1 cellular context compared by ENCODE assay signal in the genomic region with DNA sequence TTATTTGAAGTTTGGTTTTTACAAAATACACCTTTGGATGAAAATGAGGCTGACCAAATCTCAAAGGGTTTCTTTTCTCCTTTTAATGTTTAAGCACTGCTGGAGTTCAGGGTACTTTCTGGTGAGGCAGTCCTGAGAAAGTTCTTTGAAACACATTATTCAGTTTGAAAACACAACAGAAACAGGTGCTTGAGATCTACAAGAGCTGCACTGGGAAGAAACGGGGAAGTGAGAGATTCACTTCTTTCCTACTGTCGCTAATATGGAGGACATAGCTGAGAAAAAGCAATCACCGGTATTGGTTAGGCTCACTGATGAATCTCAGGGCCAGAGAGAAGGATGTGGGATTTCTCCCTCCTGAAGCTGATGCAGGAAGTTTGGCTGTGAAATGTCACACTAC.
TF ChIP-seq lines count a peak whose summit lies in the region.

No MANE protein-coding gene starts in this region.

TF ChIP-seq in GM12878, 131 proteins besides CTCF, POLR2A, EP300 and RAD21 (continued from another document and continues in another):
- TF ChIP-seq, protein P1, sequence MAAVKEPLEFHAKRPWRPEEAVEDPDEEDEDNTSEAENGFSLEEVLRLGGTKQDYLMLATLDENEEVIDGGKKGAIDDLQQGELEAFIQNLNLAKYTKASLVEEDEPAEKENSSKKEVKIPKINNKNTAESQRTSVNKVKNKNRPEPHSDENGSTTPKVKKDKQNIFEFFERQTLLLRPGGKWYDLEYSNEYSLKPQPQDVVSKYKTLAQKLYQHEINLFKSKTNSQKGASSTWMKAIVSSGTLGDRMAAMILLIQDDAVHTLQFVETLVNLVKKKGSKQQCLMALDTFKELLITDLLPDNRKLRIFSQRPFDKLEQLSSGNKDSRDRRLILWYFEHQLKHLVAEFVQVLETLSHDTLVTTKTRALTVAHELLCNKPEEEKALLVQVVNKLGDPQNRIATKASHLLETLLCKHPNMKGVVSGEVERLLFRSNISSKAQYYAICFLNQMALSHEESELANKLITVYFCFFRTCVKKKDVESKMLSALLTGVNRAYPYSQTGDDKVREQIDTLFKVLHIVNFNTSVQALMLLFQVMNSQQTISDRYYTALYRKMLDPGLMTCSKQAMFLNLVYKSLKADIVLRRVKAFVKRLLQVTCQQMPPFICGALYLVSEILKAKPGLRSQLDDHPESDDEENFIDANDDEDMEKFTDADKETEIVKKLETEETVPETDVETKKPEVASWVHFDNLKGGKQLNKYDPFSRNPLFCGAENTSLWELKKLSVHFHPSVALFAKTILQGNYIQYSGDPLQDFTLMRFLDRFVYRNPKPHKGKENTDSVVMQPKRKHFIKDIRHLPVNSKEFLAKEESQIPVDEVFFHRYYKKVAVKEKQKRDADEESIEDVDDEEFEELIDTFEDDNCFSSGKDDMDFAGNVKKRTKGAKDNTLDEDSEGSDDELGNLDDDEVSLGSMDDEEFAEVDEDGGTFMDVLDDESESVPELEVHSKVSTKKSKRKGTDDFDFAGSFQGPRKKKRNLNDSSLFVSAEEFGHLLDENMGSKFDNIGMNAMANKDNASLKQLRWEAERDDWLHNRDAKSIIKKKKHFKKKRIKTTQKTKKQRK (IDR thresholded peaks at IDR 0.05; ENCODE audit: low read depth, low read length): no peak
- TF ChIP-seq, protein P2, sequence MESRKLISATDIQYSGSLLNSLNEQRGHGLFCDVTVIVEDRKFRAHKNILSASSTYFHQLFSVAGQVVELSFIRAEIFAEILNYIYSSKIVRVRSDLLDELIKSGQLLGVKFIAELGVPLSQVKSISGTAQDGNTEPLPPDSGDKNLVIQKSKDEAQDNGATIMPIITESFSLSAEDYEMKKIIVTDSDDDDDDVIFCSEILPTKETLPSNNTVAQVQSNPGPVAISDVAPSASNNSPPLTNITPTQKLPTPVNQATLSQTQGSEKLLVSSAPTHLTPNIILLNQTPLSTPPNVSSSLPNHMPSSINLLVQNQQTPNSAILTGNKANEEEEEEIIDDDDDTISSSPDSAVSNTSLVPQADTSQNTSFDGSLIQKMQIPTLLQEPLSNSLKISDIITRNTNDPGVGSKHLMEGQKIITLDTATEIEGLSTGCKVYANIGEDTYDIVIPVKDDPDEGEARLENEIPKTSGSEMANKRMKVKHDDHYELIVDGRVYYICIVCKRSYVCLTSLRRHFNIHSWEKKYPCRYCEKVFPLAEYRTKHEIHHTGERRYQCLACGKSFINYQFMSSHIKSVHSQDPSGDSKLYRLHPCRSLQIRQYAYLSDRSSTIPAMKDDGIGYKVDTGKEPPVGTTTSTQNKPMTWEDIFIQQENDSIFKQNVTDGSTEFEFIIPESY (IDR thresholded peaks at IDR 0.05): no peak
- TF ChIP-seq SMARCA5 (IDR thresholded peaks at IDR 0.05) (no peak; the same call in 1 of the 2 replicates), PML (IDR thresholded peaks at IDR 0.05; ENCODE audit: low read length) (no peak), NR2F1 (conservative IDR thresholded peaks at IDR 0.05) (no peak), SIN3A (IDR thresholded peaks at IDR 0.05; ENCODE audit: low read depth, low read length) (no peak), ZBED1 (IDR thresholded peaks at IDR 0.05; ENCODE audit: borderline replicate concordance) (peak; percentile 48; the same call in 1 of the 2 replicates), IKZF1 (conservative IDR thresholded peaks at IDR 0.05) (peak; percentile 90), CBFB (IDR thresholded peaks at IDR 0.05; ENCODE audit: low read depth) (no peak), ETV6 (conservative IDR thresholded peaks at IDR 0.05 in 1 of 2, IDR thresholded peaks at IDR 0.05 in 1 of 2; ENCODE audit: borderline replicate concordance in 1 of 2, low read depth in 1 of 2) (peak in 1 of 2 experiments; percentile 59; a peak in 1 of 4 replicates), KLF5 (IDR thresholded peaks at IDR 0.05; ENCODE audit: partially characterized antibody) (no peak), PAX8 (IDR thresholded peaks at IDR 0.05) (no peak), BRCA1 (IDR thresholded peaks at IDR 0.05; ENCODE audit: low read depth, low read length) (no peak), SUZ12 (IDR thresholded peaks at IDR 0.05; ENCODE audit: unreplicated experiment) (no peak), ZZZ3 (IDR thresholded peaks at IDR 0.05; ENCODE audit: control insufficient read depth, insufficient read length, low read depth) (no peak), SIX5 (IDR thresholded peaks at IDR 0.05; ENCODE audit: low read depth, low read length, severe bottlenecking) (no peak), CBX3 (IDR thresholded peaks at IDR 0.05; ENCODE audit: borderline replicate concordance, low read depth) (no peak), POU2F2 (IDR thresholded peaks at IDR 0.05; ENCODE audit: borderline replicate concordance, low read depth, low read length) (no peak), ESRRA (IDR thresholded peaks at IDR 0.05; ENCODE audit: low read length) (no peak), CHD2 (IDR thresholded peaks at IDR 0.05; ENCODE audit: borderline replicate concordance, low read depth, low read length) (peak; percentile 34; the same call in 1 of the 2 replicates), FOXM1 (IDR thresholded peaks at IDR 0.05; ENCODE audit: low read depth, low read length) (peak; percentile 63; the same call in 1 of the 2 replicates), JUNB (IDR thresholded peaks at IDR 0.05) (peak; percentile 55; the same call in 1 of the 2 replicates), NFYA (IDR thresholded peaks at IDR 0.05; ENCODE audit: borderline replicate concordance, low read depth, low read length) (no peak), ASH2L (IDR thresholded peaks at IDR 0.05; ENCODE audit: borderline replicate concordance, low read depth) (no peak), SUPT20H (IDR thresholded peaks at IDR 0.05; ENCODE audit: borderline replicate concordance, control insufficient read depth, low read depth, low read length) (no peak), HDAC6 (IDR thresholded peaks at IDR 0.05; ENCODE audit: unreplicated experiment) (no peak), SPI1 (IDR thresholded peaks at IDR 0.05; ENCODE audit: borderline replicate concordance, insufficient read depth, low read depth, low read length) (peak; percentile 90), SREBF2 (IDR thresholded peaks at IDR 0.05; ENCODE audit: low read length) (no peak), TAF1 (IDR thresholded peaks at IDR 0.05; ENCODE audit: borderline replicate concordance, low read depth, low read length) (no peak), CBX5 (IDR thresholded peaks at IDR 0.05; ENCODE audit: low read depth) (peak; percentile 86), NR2C1 (IDR thresholded peaks at IDR 0.05) (no peak), SMAD1 (IDR thresholded peaks at IDR 0.05; ENCODE audit: low read depth, partially characterized antibody) (no peak), YBX1 (IDR thresholded peaks at IDR 0.05) (no peak)
- TF ChIP-seq, protein P3, sequence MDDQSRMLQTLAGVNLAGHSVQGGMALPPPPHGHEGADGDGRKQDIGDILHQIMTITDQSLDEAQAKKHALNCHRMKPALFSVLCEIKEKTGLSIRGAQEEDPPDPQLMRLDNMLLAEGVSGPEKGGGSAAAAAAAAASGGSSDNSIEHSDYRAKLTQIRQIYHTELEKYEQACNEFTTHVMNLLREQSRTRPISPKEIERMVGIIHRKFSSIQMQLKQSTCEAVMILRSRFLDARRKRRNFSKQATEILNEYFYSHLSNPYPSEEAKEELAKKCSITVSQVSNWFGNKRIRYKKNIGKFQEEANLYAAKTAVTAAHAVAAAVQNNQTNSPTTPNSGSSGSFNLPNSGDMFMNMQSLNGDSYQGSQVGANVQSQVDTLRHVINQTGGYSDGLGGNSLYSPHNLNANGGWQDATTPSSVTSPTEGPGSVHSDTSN (IDR thresholded peaks at IDR 0.05; ENCODE audit: insufficient replicate concordance, low read depth, low read length): no peak
- TF ChIP-seq, protein P4, sequence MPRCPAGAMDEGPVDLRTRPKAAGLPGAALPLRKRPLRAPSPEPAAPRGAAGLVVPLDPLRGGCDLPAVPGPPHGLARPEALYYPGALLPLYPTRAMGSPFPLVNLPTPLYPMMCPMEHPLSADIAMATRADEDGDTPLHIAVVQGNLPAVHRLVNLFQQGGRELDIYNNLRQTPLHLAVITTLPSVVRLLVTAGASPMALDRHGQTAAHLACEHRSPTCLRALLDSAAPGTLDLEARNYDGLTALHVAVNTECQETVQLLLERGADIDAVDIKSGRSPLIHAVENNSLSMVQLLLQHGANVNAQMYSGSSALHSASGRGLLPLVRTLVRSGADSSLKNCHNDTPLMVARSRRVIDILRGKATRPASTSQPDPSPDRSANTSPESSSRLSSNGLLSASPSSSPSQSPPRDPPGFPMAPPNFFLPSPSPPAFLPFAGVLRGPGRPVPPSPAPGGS (IDR thresholded peaks at IDR 0.05; ENCODE audit: borderline replicate concordance, insufficient read depth, low read depth, low read length, poor library complexity, severe bottlenecking): no peak
- TF ChIP-seq, protein P5, sequence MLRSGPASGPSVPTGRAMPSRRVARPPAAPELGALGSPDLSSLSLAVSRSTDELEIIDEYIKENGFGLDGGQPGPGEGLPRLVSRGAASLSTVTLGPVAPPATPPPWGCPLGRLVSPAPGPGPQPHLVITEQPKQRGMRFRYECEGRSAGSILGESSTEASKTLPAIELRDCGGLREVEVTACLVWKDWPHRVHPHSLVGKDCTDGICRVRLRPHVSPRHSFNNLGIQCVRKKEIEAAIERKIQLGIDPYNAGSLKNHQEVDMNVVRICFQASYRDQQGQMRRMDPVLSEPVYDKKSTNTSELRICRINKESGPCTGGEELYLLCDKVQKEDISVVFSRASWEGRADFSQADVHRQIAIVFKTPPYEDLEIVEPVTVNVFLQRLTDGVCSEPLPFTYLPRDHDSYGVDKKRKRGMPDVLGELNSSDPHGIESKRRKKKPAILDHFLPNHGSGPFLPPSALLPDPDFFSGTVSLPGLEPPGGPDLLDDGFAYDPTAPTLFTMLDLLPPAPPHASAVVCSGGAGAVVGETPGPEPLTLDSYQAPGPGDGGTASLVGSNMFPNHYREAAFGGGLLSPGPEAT (IDR thresholded peaks at IDR 0.05; ENCODE audit: low read depth): peak; percentile 94
- TF ChIP-seq, protein P6, sequence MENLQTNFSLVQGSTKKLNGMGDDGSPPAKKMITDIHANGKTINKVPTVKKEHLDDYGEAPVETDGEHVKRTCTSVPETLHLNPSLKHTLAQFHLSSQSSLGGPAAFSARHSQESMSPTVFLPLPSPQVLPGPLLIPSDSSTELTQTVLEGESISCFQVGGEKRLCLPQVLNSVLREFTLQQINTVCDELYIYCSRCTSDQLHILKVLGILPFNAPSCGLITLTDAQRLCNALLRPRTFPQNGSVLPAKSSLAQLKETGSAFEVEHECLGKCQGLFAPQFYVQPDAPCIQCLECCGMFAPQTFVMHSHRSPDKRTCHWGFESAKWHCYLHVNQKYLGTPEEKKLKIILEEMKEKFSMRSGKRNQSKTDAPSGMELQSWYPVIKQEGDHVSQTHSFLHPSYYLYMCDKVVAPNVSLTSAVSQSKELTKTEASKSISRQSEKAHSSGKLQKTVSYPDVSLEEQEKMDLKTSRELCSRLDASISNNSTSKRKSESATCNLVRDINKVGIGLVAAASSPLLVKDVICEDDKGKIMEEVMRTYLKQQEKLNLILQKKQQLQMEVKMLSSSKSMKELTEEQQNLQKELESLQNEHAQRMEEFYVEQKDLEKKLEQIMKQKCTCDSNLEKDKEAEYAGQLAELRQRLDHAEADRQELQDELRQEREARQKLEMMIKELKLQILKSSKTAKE (IDR thresholded peaks at IDR 0.05; ENCODE audit: low read depth, poor library complexity, severe bottlenecking): peak; percentile 34
- TF ChIP-seq, protein P7, sequence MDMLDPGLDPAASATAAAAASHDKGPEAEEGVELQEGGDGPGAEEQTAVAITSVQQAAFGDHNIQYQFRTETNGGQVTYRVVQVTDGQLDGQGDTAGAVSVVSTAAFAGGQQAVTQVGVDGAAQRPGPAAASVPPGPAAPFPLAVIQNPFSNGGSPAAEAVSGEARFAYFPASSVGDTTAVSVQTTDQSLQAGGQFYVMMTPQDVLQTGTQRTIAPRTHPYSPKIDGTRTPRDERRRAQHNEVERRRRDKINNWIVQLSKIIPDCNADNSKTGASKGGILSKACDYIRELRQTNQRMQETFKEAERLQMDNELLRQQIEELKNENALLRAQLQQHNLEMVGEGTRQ (IDR thresholded peaks at IDR 0.05; ENCODE audit: borderline replicate concordance, low read depth, low read length): no peak
- TF ChIP-seq, protein P8, sequence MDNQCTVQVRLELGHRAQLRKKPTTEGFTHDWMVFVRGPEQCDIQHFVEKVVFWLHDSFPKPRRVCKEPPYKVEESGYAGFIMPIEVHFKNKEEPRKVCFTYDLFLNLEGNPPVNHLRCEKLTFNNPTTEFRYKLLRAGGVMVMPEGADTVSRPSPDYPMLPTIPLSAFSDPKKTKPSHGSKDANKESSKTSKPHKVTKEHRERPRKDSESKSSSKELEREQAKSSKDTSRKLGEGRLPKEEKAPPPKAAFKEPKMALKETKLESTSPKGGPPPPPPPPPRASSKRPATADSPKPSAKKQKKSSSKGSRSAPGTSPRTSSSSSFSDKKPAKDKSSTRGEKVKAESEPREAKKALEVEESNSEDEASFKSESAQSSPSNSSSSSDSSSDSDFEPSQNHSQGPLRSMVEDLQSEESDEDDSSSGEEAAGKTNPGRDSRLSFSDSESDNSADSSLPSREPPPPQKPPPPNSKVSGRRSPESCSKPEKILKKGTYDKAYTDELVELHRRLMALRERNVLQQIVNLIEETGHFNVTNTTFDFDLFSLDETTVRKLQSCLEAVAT (IDR thresholded peaks at IDR 0.05): peak; percentile 39; the same call in 1 of the 2 replicates
- TF ChIP-seq, protein P9, sequence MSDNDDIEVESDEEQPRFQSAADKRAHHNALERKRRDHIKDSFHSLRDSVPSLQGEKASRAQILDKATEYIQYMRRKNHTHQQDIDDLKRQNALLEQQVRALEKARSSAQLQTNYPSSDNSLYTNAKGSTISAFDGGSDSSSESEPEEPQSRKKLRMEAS (IDR thresholded peaks at IDR 0.05; ENCODE audit: low read depth, low read length): no peak
- TF ChIP-seq, protein P10, sequence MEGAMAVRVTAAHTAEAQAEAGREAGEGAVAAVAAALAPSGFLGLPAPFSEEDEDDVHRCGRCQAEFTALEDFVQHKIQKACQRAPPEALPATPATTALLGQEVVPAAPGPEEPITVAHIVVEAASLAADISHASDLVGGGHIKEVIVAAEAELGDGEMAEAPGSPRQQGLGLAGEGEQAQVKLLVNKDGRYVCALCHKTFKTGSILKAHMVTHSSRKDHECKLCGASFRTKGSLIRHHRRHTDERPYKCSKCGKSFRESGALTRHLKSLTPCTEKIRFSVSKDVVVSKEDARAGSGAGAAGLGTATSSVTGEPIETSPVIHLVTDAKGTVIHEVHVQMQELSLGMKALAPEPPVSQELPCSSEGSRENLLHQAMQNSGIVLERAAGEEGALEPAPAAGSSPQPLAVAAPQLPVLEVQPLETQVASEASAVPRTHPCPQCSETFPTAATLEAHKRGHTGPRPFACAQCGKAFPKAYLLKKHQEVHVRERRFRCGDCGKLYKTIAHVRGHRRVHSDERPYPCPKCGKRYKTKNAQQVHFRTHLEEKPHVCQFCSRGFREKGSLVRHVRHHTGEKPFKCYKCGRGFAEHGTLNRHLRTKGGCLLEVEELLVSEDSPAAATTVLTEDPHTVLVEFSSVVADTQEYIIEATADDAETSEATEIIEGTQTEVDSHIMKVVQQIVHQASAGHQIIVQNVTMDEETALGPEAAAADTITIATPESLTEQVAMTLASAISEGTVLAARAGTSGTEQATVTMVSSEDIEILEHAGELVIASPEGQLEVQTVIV (IDR thresholded peaks at IDR 0.05; ENCODE audit: borderline replicate concordance, partially characterized antibody): no peak
- TF ChIP-seq, protein P11, sequence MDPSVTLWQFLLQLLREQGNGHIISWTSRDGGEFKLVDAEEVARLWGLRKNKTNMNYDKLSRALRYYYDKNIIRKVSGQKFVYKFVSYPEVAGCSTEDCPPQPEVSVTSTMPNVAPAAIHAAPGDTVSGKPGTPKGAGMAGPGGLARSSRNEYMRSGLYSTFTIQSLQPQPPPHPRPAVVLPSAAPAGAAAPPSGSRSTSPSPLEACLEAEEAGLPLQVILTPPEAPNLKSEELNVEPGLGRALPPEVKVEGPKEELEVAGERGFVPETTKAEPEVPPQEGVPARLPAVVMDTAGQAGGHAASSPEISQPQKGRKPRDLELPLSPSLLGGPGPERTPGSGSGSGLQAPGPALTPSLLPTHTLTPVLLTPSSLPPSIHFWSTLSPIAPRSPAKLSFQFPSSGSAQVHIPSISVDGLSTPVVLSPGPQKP (IDR thresholded peaks at IDR 0.05; ENCODE audit: low read depth, low read length): no peak
